22 cellular contexts compared by ENCODE assay signal in the genomic region with DNA sequence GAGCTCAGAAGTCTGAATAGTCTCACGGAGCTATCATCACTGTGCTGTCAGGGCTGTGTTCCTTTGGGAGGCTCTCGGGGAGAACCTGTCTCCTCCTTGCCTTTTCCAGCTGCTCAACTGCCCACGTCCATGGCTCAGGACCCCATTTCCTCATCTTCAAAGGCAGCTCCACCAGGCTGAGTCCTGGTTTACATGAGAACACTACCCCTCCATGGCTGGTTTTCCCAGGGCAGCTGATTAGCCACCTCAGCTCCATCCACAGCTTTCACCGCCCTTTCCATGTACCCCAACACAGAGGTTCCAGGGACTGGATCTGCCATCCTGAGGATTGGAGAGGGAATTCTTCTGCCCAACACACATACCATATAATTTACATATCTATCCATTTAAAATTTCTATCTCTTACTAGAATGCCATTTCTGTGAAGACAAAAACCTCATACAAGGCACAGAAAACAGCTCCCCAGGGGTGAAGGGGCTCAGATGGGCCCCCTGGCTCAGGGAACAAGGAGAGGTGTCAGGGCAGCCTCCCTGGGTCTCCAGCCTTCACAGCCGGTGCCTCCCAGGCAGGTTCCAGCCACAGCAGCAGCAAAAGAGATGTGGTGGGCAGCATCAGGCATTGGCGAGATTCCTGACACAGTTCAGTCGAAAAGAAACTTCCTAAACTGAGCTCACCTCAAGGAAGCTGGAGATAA. TPM values are rescaled to one million over a fixed set of nuclear protein-coding genes. Genes with fewer than 3 reads are reported as not detected.
DNase-seq lines count a peak whose midpoint lies in the region; ATAC-seq, FAIRE-seq and TF ChIP-seq lines count a peak whose summit lies in the region.
"Had no signal": no experiment of that assay in that cellular context is flagged by ENCODE, and none has a peak within 500 bp of the region (broad histone marks: within the 10 kb centered on the region; RNA-seq: fewer than 3 reads in every experiment).

No MANE protein-coding gene starts in this region.

- H4K91ac ChIP-seq in mesenchymal stem cell (ENCODE audit: low read length), result no peak overlapping the region

- TF ChIP-seq CTCF in RWPE2 (IDR thresholded peaks at IDR 0.05; ENCODE audit: poor library complexity, severe bottlenecking), result no peak
- TF ChIP-seq CTCF in bronchial epithelial cell (IDR thresholded peaks at IDR 0.05; ENCODE audit: insufficient read depth, low read length, severe bottlenecking), result no peak
- no peak for TF ChIP-seq CTCF in upper lobe of right lung (IDR thresholded peaks at IDR 0.05)
- no peak for TF ChIP-seq CTCF in BE2C (IDR thresholded peaks at IDR 0.05; ENCODE audit: low read depth, low read length)

- no peak overlapping the region for H3K14ac ChIP-seq in mesenchymal stem cell (ENCODE audit: low read length in 2 of 2)

- H3K4me3 ChIP-seq in RWPE2 (ENCODE audit: severe bottlenecking) (no peak overlapping the region), bronchial epithelial cell (ENCODE audit: low read depth, low read length) (no peak overlapping the region), mesenchymal stem cell (ENCODE audit: insufficient read depth in 1 of 2, low read depth in 1 of 2, low read length in 2 of 2) (no peak overlapping the region), upper lobe of right lung (no peak overlapping the region), BE2C (ENCODE audit: low read depth, low read length) (no peak overlapping the region)
- H3K4me3 ChIP-seq in CD8-positive, alpha-beta memory T cell (ENCODE audit: low read length), result no peak overlapping the region
- H3K4me3 ChIP-seq: BLaER1, SK-N-MC had no signal

- peak overlapping the region; percentile 51 for H3K27ac ChIP-seq in RWPE2 (ENCODE audit: poor library complexity, severe bottlenecking)
- H3K27ac ChIP-seq in mesenchymal stem cell (ENCODE audit: low read length, poor library complexity, severe bottlenecking), result no peak overlapping the region
- no peak overlapping the region for H3K27ac ChIP-seq in upper lobe of right lung
- H3K27ac ChIP-seq in CD8-positive, alpha-beta memory T cell (ENCODE audit: low read depth, low read length), result no peak overlapping the region
- H3K27ac ChIP-seq: BLaER1, SK-N-MC had no signal

- H3K36me3 ChIP-seq in RWPE2 (ENCODE audit: low read depth) (no peaks in the 10 kb centered on the region), bronchial epithelial cell (ENCODE audit: control insufficient read depth, insufficient read depth, low read length) (no peaks in the 10 kb centered on the region), mesenchymal stem cell (ENCODE audit: control insufficient read depth in 1 of 2, insufficient read depth in 2 of 2, low read depth in 1 of 2, low read length in 2 of 2) (no peaks in the 10 kb centered on the region), upper lobe of right lung (no peaks in the 10 kb centered on the region), BE2C (no peaks in the 10 kb centered on the region)
- H3K36me3 ChIP-seq in CD8-positive, alpha-beta memory T cell (ENCODE audit: insufficient read depth, low read length), result no peaks in the 10 kb centered on the region
- H3K36me3 ChIP-seq: BLaER1 had no signal

- peak overlapping the region; percentile 83 for H3K9ac ChIP-seq in mesenchymal stem cell (ENCODE audit: low read length)
- H3K9ac ChIP-seq: BLaER1 had no signal

- no peaks in the 10 kb centered on the region for H3K36me3 Mint-ChIP-seq in CD8-positive, alpha-beta memory T cell
- no peaks in the 10 kb centered on the region for H3K36me3 Mint-ChIP-seq in activated naive CD4-positive, alpha-beta T cell treated with anti-CD3 and anti-CD28 coated beads, Interleukin-2, amount 10 ng/mL, durations not matched to agents 7 days and 5 days
- H3K36me3 Mint-ChIP-seq: CD4-positive, alpha-beta memory T cell; IgD-negative memory B cell had no signal

- H2BK15ac ChIP-seq in mesenchymal stem cell (ENCODE audit: low read depth, poor library complexity, severe bottlenecking), result no peak overlapping the region

- no peaks in the 10 kb centered on the region for H3K9me3 ChIP-seq in RWPE2 (ENCODE audit: severe bottlenecking)
- H3K9me3 ChIP-seq in mesenchymal stem cell (ENCODE audit: control insufficient read depth, low read length), result no peaks in the 10 kb centered on the region
- H3K9me3 ChIP-seq in upper lobe of right lung, result no peaks in the 10 kb centered on the region
- no peaks in the 10 kb centered on the region for H3K9me3 ChIP-seq in BE2C
- no peaks in the 10 kb centered on the region for H3K9me3 ChIP-seq in CD8-positive, alpha-beta memory T cell (ENCODE audit: low read length)
- H3K9me3 ChIP-seq: BLaER1 had no signal

- H2AFZ ChIP-seq in mesenchymal stem cell (ENCODE audit: low read depth, low read length), result no peak overlapping the region

- H3K9me3 Mint-ChIP-seq in CD8-positive, alpha-beta memory T cell, result no peaks in the 10 kb centered on the region
- no peaks in the 10 kb centered on the region for H3K9me3 Mint-ChIP-seq in activated naive CD4-positive, alpha-beta T cell treated with anti-CD3 and anti-CD28 coated beads, Interleukin-2, amount 10 ng/mL, durations not matched to agents 7 days and 5 days
- H3K9me3 Mint-ChIP-seq: CD4-positive, alpha-beta memory T cell; IgD-negative memory B cell had no signal

- 75% methylated on average over 7 of the region's 7 CpGs for WGBS in mesenchymal stem cell

- CTCF ChIA-PET in CD8-positive, alpha-beta memory T cell (lab: Charles Lee), result no interaction called here
- CTCF ChIA-PET in activated naive CD4-positive, alpha-beta T cell treated with anti-CD3 and anti-CD28 coated beads, Interleukin-2, amount 10 ng/mL, durations not matched to agents 7 days and 5 days (lab: Charles Lee), result no interaction called here

- no peaks in the 10 kb centered on the region for H3K79me1 ChIP-seq in mesenchymal stem cell (replicated peaks; ENCODE audit: low read length, poor library complexity, severe bottlenecking)

- peaks cover 10 to 23% (median 11%) of the 10 kb centered on the region in 3 donors for H3K4me1 Mint-ChIP-seq in CD8-positive, alpha-beta memory T cell
- H3K4me1 Mint-ChIP-seq in activated naive CD4-positive, alpha-beta T cell treated with anti-CD3 and anti-CD28 coated beads, Interleukin-2, amount 10 ng/mL, durations not matched to agents 7 days and 5 days, result peaks cover 16% of the 10 kb centered on the region

- H4K8ac ChIP-seq in mesenchymal stem cell (ENCODE audit: low read length), result peak overlapping the region; percentile 78

- no peak overlapping the region for H3K27ac Mint-ChIP-seq in CD8-positive, alpha-beta memory T cell
- H3K27ac Mint-ChIP-seq in activated naive CD4-positive, alpha-beta T cell treated with anti-CD3 and anti-CD28 coated beads, Interleukin-2, amount 10 ng/mL, durations not matched to agents 7 days and 5 days, result no peak overlapping the region
- H3K27ac Mint-ChIP-seq: CD4-positive, alpha-beta memory T cell; IgD-negative memory B cell had no signal

- H2BK120ac ChIP-seq in mesenchymal stem cell (ENCODE audit: low read depth, low read length), result no peak overlapping the region

- H2BK5ac ChIP-seq in mesenchymal stem cell (ENCODE audit: low read depth, low read length, poor library complexity, severe bottlenecking), result no peak overlapping the region

- no peak overlapping the region for H3K4me2 ChIP-seq in mesenchymal stem cell (ENCODE audit: low read length, poor library complexity, severe bottlenecking)
- H3K4me2 ChIP-seq: BLaER1 had no signal

- FAIRE-seq in bronchial epithelial cell (lab: Jason Lieb, UNC), result peak; percentile 64
- FAIRE-seq: G401.6, GM18507 had no signal

- peak overlapping the region in 1 of 7 donors; percentile 44 for H3K4me3 Mint-ChIP-seq in CD8-positive, alpha-beta memory T cell
- no peak overlapping the region for H3K4me3 Mint-ChIP-seq in activated naive CD4-positive, alpha-beta T cell treated with anti-CD3 and anti-CD28 coated beads, Interleukin-2, amount 10 ng/mL, durations not matched to agents 7 days and 5 days
- H3K4me3 Mint-ChIP-seq: CD4-positive, alpha-beta memory T cell; IgD-negative memory B cell had no signal

- H3K27me3 ChIP-seq in RWPE2 (ENCODE audit: insufficient read depth, poor library complexity, severe bottlenecking) (no peaks in the 10 kb centered on the region), bronchial epithelial cell (ENCODE audit: control insufficient read depth, insufficient read depth, low read length) (no peaks in the 10 kb centered on the region), mesenchymal stem cell (ENCODE audit: control insufficient read depth in 1 of 2, insufficient read depth in 1 of 2, low read length in 2 of 2) (peaks cover 0 to 30% of the 10 kb centered on the region in 2 experiments), upper lobe of right lung (no peaks in the 10 kb centered on the region), BE2C (no peaks in the 10 kb centered on the region)
- H3K27me3 ChIP-seq in CD8-positive, alpha-beta memory T cell (ENCODE audit: insufficient read depth, low read length, poor library complexity, severe bottlenecking), result peaks cover 4% of the 10 kb centered on the region
- H3K27me3 ChIP-seq: BLaER1 had no signal

- intact Hi-C loops in upper lobe of right lung (cut with DNase I), result no loop called here

- no peak overlapping the region for H3K4ac ChIP-seq in mesenchymal stem cell (ENCODE audit: low read depth in 1 of 2, low read length in 2 of 2)

- no peak overlapping the region for H3K18ac ChIP-seq in mesenchymal stem cell (ENCODE audit: low read depth in 1 of 2, low read length in 2 of 2)

- no peak overlapping the region for H2AK5ac ChIP-seq in mesenchymal stem cell (ENCODE audit: low read length, severe bottlenecking)

- POLR2A ChIA-PET in CD8-positive, alpha-beta memory T cell (lab: Charles Lee), result no interaction called here

- DNase-seq in RWPE2 (ENCODE audit: low spot score), result no peak
- no peak for DNase-seq in bronchial epithelial cell (ENCODE audit: low read depth)
- no peak for DNase-seq in mesenchymal stem cell
- peak; percentile 34 for DNase-seq in upper lobe of right lung
- DNase-seq in BE2C, result no peak
- no peak for DNase-seq in CD8-positive, alpha-beta memory T cell
- DNase-seq in activated naive CD4-positive, alpha-beta T cell treated with anti-CD3 and anti-CD28 coated beads, Interleukin-2, amount 10 ng/mL, durations not matched to agents 7 days and 5 days, result no peak
- DNase-seq: Calu3; CD4-positive, alpha-beta memory T cell; DMS153; GOT3; HCEC 1CT; NCI-H1694 treated with DMSO at 0.1 percent for 48 hours; NCI-H446 treated with DMSO at 0.1 percent for 48 hours; NCI-H526 treated with DMSO at 0.1 percent for 48 hours; SHP77 treated with DMSO at 0.1 percent for 48 hours had no signal

- H3K23ac ChIP-seq in mesenchymal stem cell (ENCODE audit: low read length in 2 of 2), result no peak overlapping the region

- H2BK12ac ChIP-seq in mesenchymal stem cell (ENCODE audit: low read length in 2 of 2), result no peak overlapping the region

- ATAC-seq in RWPE2 (ENCODE audit: low read depth) (no peak), upper lobe of right lung (no peak), HG02938 (IDR thresholded peaks at IDR 0.05; ENCODE audit: unreplicated experiment) (no peak)

- H3K4me1 ChIP-seq in RWPE2 (ENCODE audit: insufficient read depth, poor library complexity, severe bottlenecking), result peaks cover 42% of the 10 kb centered on the region
- H3K4me1 ChIP-seq in mesenchymal stem cell (ENCODE audit: control insufficient read depth, insufficient read depth, low read depth, low read length), result peaks cover 4% of the 10 kb centered on the region
- peaks cover 25% of the 10 kb centered on the region for H3K4me1 ChIP-seq in upper lobe of right lung
- H3K4me1 ChIP-seq in BE2C, result no peaks in the 10 kb centered on the region; the same call in 1 of the 2 replicates
- H3K4me1 ChIP-seq in CD8-positive, alpha-beta memory T cell (ENCODE audit: insufficient read depth, low read length), result peaks cover 7% of the 10 kb centered on the region

- H3K27me3 Mint-ChIP-seq in CD8-positive, alpha-beta memory T cell, result peaks cover 13 to 21% of the 10 kb centered on the region in 2 donors
- H3K27me3 Mint-ChIP-seq in activated naive CD4-positive, alpha-beta T cell treated with anti-CD3 and anti-CD28 coated beads, Interleukin-2, amount 10 ng/mL, durations not matched to agents 7 days and 5 days, result peaks cover 47% of the 10 kb centered on the region

RNA-seq across cellular contexts. Expression of gene RAET1E, which starts 2.2 kb away (rescaled TPM):
- total RNA-seq in bronchial epithelial cell (19.0 and 35.1 TPM in 2 replicates), upper lobe of right lung (0.96 TPM)
- 0.21 TPM for polyA plus RNA-seq in mesenchymal stem cell (2013, experiment 1 of 2)
- 0.25 TPM for polyA plus RNA-seq in mesenchymal stem cell (2013, experiment 2 of 2)
- not detected for polyA plus RNA-seq in BE2C (2012; ENCODE audit: insufficient read depth, insufficient read length, low read depth)
- not detected for total RNA-seq in CD8-positive, alpha-beta memory T cell
- polyA plus RNA-seq in CD8-positive, alpha-beta memory T cell, result not detected
- total RNA-seq: Calu3; CD4-positive, alpha-beta memory T cell had no signal
- polyA plus RNA-seq: CD4-positive, alpha-beta memory T cell; IgD-negative memory B cell had no signal

RNA-seq across cellular contexts. Expression of gene RAET1G, which starts 22.8 kb away (rescaled TPM):
- total RNA-seq in bronchial epithelial cell (26.6 and 45.0 TPM in 2 replicates), upper lobe of right lung (1.2 TPM)
- polyA plus RNA-seq in mesenchymal stem cell (2013, experiment 1 of 2), result 1.4 TPM
- 1.4 TPM for polyA plus RNA-seq in mesenchymal stem cell (2013, experiment 2 of 2)
- not detected for polyA plus RNA-seq in BE2C (2012; ENCODE audit: insufficient read depth, insufficient read length, low read depth)
- total RNA-seq in CD8-positive, alpha-beta memory T cell, result not detected
- polyA plus RNA-seq in CD8-positive, alpha-beta memory T cell, result not detected
- total RNA-seq: CD4-positive, alpha-beta memory T cell had no signal
- polyA plus RNA-seq: CD4-positive, alpha-beta memory T cell; IgD-negative memory B cell had no signal

RNA-seq across cellular contexts. Expression of gene LRP11, which starts 35.9 kb away (rescaled TPM):
- total RNA-seq in bronchial epithelial cell (108 and 129 TPM in 2 replicates), upper lobe of right lung (51.1 TPM)
- 47.8 TPM for polyA plus RNA-seq in mesenchymal stem cell (2013, experiment 1 of 2)
- 47.1 TPM for polyA plus RNA-seq in mesenchymal stem cell (2013, experiment 2 of 2)
- polyA plus RNA-seq in BE2C (2012; ENCODE audit: insufficient read depth, insufficient read length, low read depth), result 4.3 TPM
- 1 to 10 TPM; 5.5 to 5.9 TPM for total RNA-seq in CD8-positive, alpha-beta memory T cell
- polyA plus RNA-seq in CD8-positive, alpha-beta memory T cell, result 1.1 TPM

RNA-seq across cellular contexts. Expression of gene ULBP2, which starts 41.7 kb away (rescaled TPM):
- 2.4 and 12.2 TPM in 2 replicates for total RNA-seq in bronchial epithelial cell
- polyA plus RNA-seq in mesenchymal stem cell (2013, experiment 1 of 2), result 6.4 TPM
- polyA plus RNA-seq in mesenchymal stem cell (2013, experiment 2 of 2), result 7.4 TPM
- 2.3 TPM for total RNA-seq in upper lobe of right lung
- polyA plus RNA-seq in BE2C (2012; ENCODE audit: insufficient read depth, insufficient read length, low read depth), result 1.5 TPM
- total RNA-seq in CD8-positive, alpha-beta memory T cell, result under 1 TPM; 0.48 to 0.51 TPM
- 0.68 TPM for polyA plus RNA-seq in CD8-positive, alpha-beta memory T cell
- total RNA-seq: CD4-positive, alpha-beta memory T cell had no signal

Comparison
In these comparisons a context has a peak if more than half of its experiments do, and no peak if none do; other contexts are left out.
1. RNA of gene RAET1E, which starts 2.2 kb away (total RNA-seq): 19.0 to 35.1 TPM in bronchial epithelial cell; 0.96 TPM in upper lobe of right lung (single experiment) and not detected in CD8-positive, alpha-beta memory T cell; every median in the first group is over 10 times any median in the second.
2. RNA of gene RAET1G, which starts 22.8 kb away (total RNA-seq): 26.6 to 45.0 TPM in bronchial epithelial cell; 1.2 TPM in upper lobe of right lung (single experiment) and not detected in CD8-positive, alpha-beta memory T cell; every median in the first group is over 10 times any median in the second.